8 cellular contexts compared by ENCODE assay signal in the genomic region with DNA sequence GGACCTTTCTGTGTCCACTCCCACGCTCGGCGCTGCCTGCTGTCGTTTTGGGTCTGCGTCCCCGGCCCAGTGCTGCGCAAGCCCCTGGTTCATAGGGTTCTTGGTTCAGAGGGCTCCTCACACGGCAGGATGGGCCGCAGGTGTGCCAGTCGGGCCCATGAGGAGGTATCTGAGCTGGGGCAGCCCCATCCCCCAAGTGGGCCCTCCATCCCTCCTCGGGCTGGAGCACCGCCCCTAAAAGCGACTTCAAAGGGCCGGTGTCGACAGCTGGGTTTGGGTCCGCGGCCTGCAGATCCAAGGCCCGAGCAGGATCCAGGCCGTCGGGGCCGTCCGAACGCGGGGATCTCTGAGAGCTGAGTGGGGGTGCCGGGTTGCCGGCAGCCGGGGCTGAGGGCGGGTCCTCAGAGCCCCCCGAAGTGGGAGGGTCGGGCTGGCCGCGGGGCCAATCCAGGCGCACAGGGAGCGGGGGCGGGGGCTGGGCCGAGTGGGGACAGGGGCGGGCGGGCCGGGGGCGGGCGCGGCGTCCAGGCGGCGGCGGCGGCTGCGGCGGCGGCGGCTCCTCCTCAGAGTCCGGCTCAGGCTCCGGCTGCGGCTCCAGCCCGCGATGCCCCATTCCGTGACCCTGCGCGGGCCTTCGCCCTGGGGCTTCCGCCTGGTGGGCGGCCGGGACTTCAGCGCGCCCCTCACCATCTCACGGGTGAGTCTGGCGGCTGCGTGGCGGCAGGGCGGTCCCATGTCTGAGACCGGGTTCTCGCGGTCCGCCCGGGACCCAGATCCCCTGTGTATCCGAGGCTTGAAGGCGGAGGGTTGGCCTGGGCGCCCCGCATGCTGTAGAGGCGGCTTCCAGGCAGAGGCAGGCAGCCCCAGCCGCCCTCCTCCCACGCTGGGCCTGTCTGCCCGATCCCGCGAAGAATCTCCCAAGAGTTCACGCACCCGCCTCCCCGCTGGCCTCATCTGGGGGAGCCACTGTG. TPM values are rescaled to one million over a fixed set of nuclear protein-coding genes. Genes with fewer than 3 reads are reported as not detected.
DNase-seq lines count a peak whose midpoint lies in the region; ATAC-seq lines count a peak whose summit lies in the region.

Gene PDLIM4, plus strand, starts transcription at position 566 of the 971 bp plus-strand sequence. Its CDS starts 39 bp downstream, at position 605.

- peak within 1 kb of the TSS; percentile 81 for H3K9ac ChIP-seq in mesendoderm (ENCODE audit: low read length)

- H3K18ac ChIP-seq in mesendoderm (ENCODE audit: low read length), result peak within 1 kb of the TSS; percentile 47

- no peak for ATAC-seq in GM21360 (IDR thresholded peaks at IDR 0.05; ENCODE audit: unreplicated experiment)

- peak within 1 kb of the TSS; percentile 85 for H3K4me2 ChIP-seq in mesendoderm (ENCODE audit: low read length)

- no peak within 1 kb of the TSS for H2BK5ac ChIP-seq in mesendoderm (ENCODE audit: low read length)

- H3K36me3 ChIP-seq in mesendoderm (ENCODE audit: control insufficient read depth, insufficient read depth, low read length), result no peaks in the 10 kb centered on the region
- no peaks in the 10 kb centered on the region for H3K36me3 ChIP-seq in urinary bladder (ENCODE audit: insufficient read depth)

- H3K27ac ChIP-seq in mesendoderm (ENCODE audit: low read depth, low read length) (no peak within 1 kb of the TSS), urinary bladder (ENCODE audit: low read depth) (peak within 1 kb of the TSS; percentile 77)

- no CpG with 5 or more reads among the region's 88 CpGs for WGBS in mesendoderm (ENCODE audit: extremely low coverage, insufficient coverage, low lambda C conversion rate)
- 9% methylated on average over 88 of the region's 88 CpGs for WGBS in urinary bladder

- H3K79me2 ChIP-seq in mesendoderm (ENCODE audit: control insufficient read depth, insufficient read depth, low read length), result no peaks in the 10 kb centered on the region

- no peak within 1 kb of the TSS for H2BK120ac ChIP-seq in mesendoderm (ENCODE audit: low read depth, low read length)

- in situ Hi-C loops in KBM-7 (cut with MboI; ENCODE audit: low pct_unique_long_range_greater_than_20kb, low sequenced_read_pairs), result no loop called here

- peak within 1 kb of the TSS; percentile 64 for H3K4ac ChIP-seq in mesendoderm (ENCODE audit: low read depth, low read length)

- peak; percentile 58 for DNase-seq in activated effector memory CD4-positive, alpha-beta T cell treated with anti-CD3 and anti-CD28 coated beads, Interleukin-2, amount 50 U/mL, for 16 hours
- no peak for DNase-seq in activated effector memory CD4-positive, alpha-beta T cell treated with Interleukin-2 at 50 U/mL for 16 hours
- DNase-seq in ecto neural progenitor cell (ENCODE audit: low spot score), result peak; percentile 90
- peak; percentile 65 for DNase-seq in mesendoderm
- DNase-seq in COLO829 (ENCODE audit: low spot score), result no peak
- DNase-seq in KBM-7, result no peak

- no peak within 1 kb of the TSS for H4K5ac ChIP-seq in mesendoderm (ENCODE audit: low read length)

- no peak within 1 kb of the TSS for H2AK5ac ChIP-seq in mesendoderm (ENCODE audit: low read length)

- H3K23ac ChIP-seq in mesendoderm (ENCODE audit: low read length), result peak within 1 kb of the TSS; percentile 66

- H3K4me1 ChIP-seq in mesendoderm (ENCODE audit: control insufficient read depth, low read depth, low read length) (no peaks in the 10 kb centered on the region), urinary bladder (ENCODE audit: insufficient read depth) (no peaks in the 10 kb centered on the region)

- no peak within 1 kb of the TSS for H2BK15ac ChIP-seq in mesendoderm (replicated peaks; ENCODE audit: low read depth)

- H3K4me3 ChIP-seq in mesendoderm (ENCODE audit: low read length) (peak within 1 kb of the TSS; percentile 67), urinary bladder (ENCODE audit: low read depth, low read length) (peak within 1 kb of the TSS; percentile 32)

- H3K79me1 ChIP-seq in mesendoderm (ENCODE audit: low read length), result no peaks in the 10 kb centered on the region

- no peak within 1 kb of the TSS for H4K8ac ChIP-seq in mesendoderm (ENCODE audit: low read depth, low read length)

- peak within 1 kb of the TSS; percentile 95 for H3K56ac ChIP-seq in mesendoderm (ENCODE audit: low read length)

- H3K27me3 ChIP-seq in mesendoderm (ENCODE audit: insufficient read depth, low read length, poor library complexity), result no peaks in the 10 kb centered on the region

RNA-seq across cellular contexts. Expression of gene PDLIM4, which starts in this region (rescaled TPM):
- polyA plus RNA-seq in mesendoderm (2013, experiment 1 of 2), result 4.9 TPM
- 5.2 TPM for polyA plus RNA-seq in mesendoderm (2013, experiment 2 of 2)
- 17.4 TPM for total RNA-seq in urinary bladder
- 114 TPM for polyA plus RNA-seq in urinary bladder

Comparison
In these comparisons a context has a peak if more than half of its experiments do, and no peak if none do; other contexts are left out.
1. DNase-seq: peak in activated effector memory CD4-positive, alpha-beta T cell treated with anti-CD3 and anti-CD28 coated beads, Interleukin-2, amount 50 U/mL, for 16 hours (single experiment), ecto neural progenitor cell (single experiment) and mesendoderm (single experiment); none in activated effector memory CD4-positive, alpha-beta T cell treated with Interleukin-2 at 50 U/mL for 16 hours (single experiment), COLO829 (single experiment) and KBM-7 (single experiment).